29 cellular contexts compared by ENCODE assay signal in genomic region chr6:161348628-161348994, GRCh38.
"Had no signal": no experiment of that assay in that cellular context is flagged by ENCODE, and none has a peak within 500 bp of the region (broad histone marks: within the 10 kb centered on the region; RNA-seq: fewer than 3 reads in every experiment).

No MANE protein-coding gene starts in this region.

- H3K27ac Mint-ChIP-seq: dendritic cell treated with granulocyte-macrophage colony-stimulating factor and Interleukin-4, amounts not matched to agents 40 ng/mL and 50 ng/mL, for 4 days; effector memory CD8-positive, alpha-beta T cell; endodermal cell had no signal

- H3K27me3 ChIP-seq: colonic mucosa, dorsolateral prefrontal cortex, esophagus muscularis mucosa, esophagus squamous epithelium, foreskin keratinocyte, gastrocnemius medialis, gastroesophageal sphincter, heart left ventricle, heart right ventricle had no signal

- FAIRE-seq: colon, endometrium, endothelial cell of umbilical vein, frontal cortex had no signal

- H3K27me3 Mint-ChIP-seq: effector memory CD8-positive, alpha-beta T cell had no signal

- ATAC-seq: effector memory CD8-positive, alpha-beta T cell; esophagus mucosa; foreskin keratinocyte; gastrocnemius medialis; gastroesophageal sphincter; heart right ventricle had no signal

- H3K4me3 Mint-ChIP-seq: dendritic cell treated with granulocyte-macrophage colony-stimulating factor and Interleukin-4, amounts not matched to agents 40 ng/mL and 50 ng/mL, for 4 days; effector memory CD8-positive, alpha-beta T cell; endodermal cell had no signal

- H3K9me3 Mint-ChIP-seq: dendritic cell treated with granulocyte-macrophage colony-stimulating factor and Interleukin-4, amounts not matched to agents 40 ng/mL and 50 ng/mL, for 4 days; effector memory CD8-positive, alpha-beta T cell; endodermal cell had no signal

- H3K27ac ChIP-seq: colonic mucosa, coronary artery, epithelial cell of prostate, esophagus muscularis mucosa, esophagus squamous epithelium, foreskin keratinocyte, gastrocnemius medialis, gastroesophageal sphincter, heart left ventricle, heart right ventricle had no signal

- H3K9me3 ChIP-seq: colonic mucosa, esophagus muscularis mucosa, esophagus squamous epithelium, gastrocnemius medialis, gastroesophageal sphincter, heart left ventricle, heart right ventricle had no signal

- H3K4me3 ChIP-seq: colonic mucosa, coronary artery, dorsolateral prefrontal cortex, esophagus muscularis mucosa, esophagus squamous epithelium, gastrocnemius medialis, gastroesophageal sphincter, heart left ventricle, heart right ventricle had no signal

- DNase-seq: colonic mucosa; cortex of kidney; dermis blood vessel endothelial cell; dorsolateral prefrontal cortex; effector CD4-positive, alpha-beta T cell; effector CD8-positive, alpha-beta T cell; effector memory CD4-positive, alpha-beta T cell; effector memory CD8-positive, alpha-beta T cell; endodermal cell; erythroblast; esophagus squamous epithelium; foreskin fibroblast; foreskin keratinocyte; foreskin melanocyte; gastrocnemius medialis; glutamatergic neuron; head of caudate nucleus; heart left ventricle; heart right ventricle had no signal

- H3K4me1 ChIP-seq: colonic mucosa, esophagus muscularis mucosa, esophagus squamous epithelium, foreskin keratinocyte, gastrocnemius medialis, gastroesophageal sphincter had no signal

- H3K36me3 ChIP-seq: colonic mucosa, esophagus muscularis mucosa, esophagus squamous epithelium, gastrocnemius medialis, gastroesophageal sphincter, heart right ventricle had no signal
